In genomic region chr5:161544350-161544765, GRCh38 we compare ENCODE assay signal across 9 cellular contexts. TPM values are rescaled to one million over a fixed set of nuclear protein-coding genes. Genes with fewer than 3 reads are reported as not detected.
DNase-seq lines count a peak whose midpoint lies in the region; ATAC-seq, FAIRE-seq and TF ChIP-seq lines count a peak whose summit lies in the region.
"Had no signal": no experiment of that assay in that cellular context is flagged by ENCODE, and none has a peak within 500 bp of the region (broad histone marks: within the 10 kb centered on the region; RNA-seq: fewer than 3 reads in every experiment).

No MANE protein-coding gene starts in this region.

- peaks cover 7% of the 10 kb centered on the region; the same call in 1 of the 2 replicates for H3F3A ChIP-seq in GM23338 (replicated peaks; ENCODE audit: low read depth)
- H3F3A ChIP-seq in smooth muscle cell (ENCODE audit: low read depth) = no peaks in the 10 kb centered on the region

- H3K9me3 ChIP-seq in A549 (no peaks in the 10 kb centered on the region), DND-41 (ENCODE audit: insufficient read depth, low read length, severe bottlenecking) (no peaks in the 10 kb centered on the region), WERI-Rb-1 (ENCODE audit: severe bottlenecking) (peaks cover 3% of the 10 kb centered on the region), smooth muscle cell (replicated peaks; ENCODE audit: low read depth) (no peaks in the 10 kb centered on the region)

- no peaks in the 10 kb centered on the region for H3K9me3 Mint-ChIP-seq in GM23338

- 0% methylated on average over 7 of the region's 7 CpGs for WGBS in A549 (ENCODE audit: missing lambda C conversion rate)
- 2% methylated on average over 7 of the region's 7 CpGs for WGBS in smooth muscle cell (ENCODE audit: low lambda C conversion rate)

- TF ChIP-seq POLR2A in A549 (IDR thresholded peaks at IDR 0.05; ENCODE audit: low read length) = no peak

- H3K27me3 Mint-ChIP-seq in GM23338 (ENCODE audit: insufficient read depth, low read depth, poor library complexity) = peaks cover 52% of the 10 kb centered on the region

- TF ChIP-seq RAD21 in A549 (conservative IDR thresholded peaks at IDR 0.05 in 1 of 2, IDR thresholded peaks at IDR 0.05 in 1 of 2) = peak; percentile 45 to 63; a peak in 4 of 5 replicates

- no peaks in the 10 kb centered on the region for H3K36me3 ChIP-seq in DND-41 (ENCODE audit: insufficient read depth, low read length)
- H3K36me3 ChIP-seq in GM23338 (ENCODE audit: insufficient read depth) = no peaks in the 10 kb centered on the region
- H3K36me3 ChIP-seq in WERI-Rb-1 = no peaks in the 10 kb centered on the region
- no peaks in the 10 kb centered on the region for H3K36me3 ChIP-seq in smooth muscle cell (ENCODE audit: low read depth)

- POLR2A ChIA-PET in A549 (lab: Yijun Ruan, JAX) = no interaction called here

- no peak overlapping the region for H3K4me3 ChIP-seq in A549
- no peak overlapping the region for H3K4me3 ChIP-seq in DND-41 (ENCODE audit: low read depth in 1 of 2, low read length in 2 of 2)
- peak overlapping the region; percentile 24; the same call in 1 of the 2 replicates for H3K4me3 ChIP-seq in GM23338
- no peak overlapping the region for H3K4me3 ChIP-seq in LNCaP clone FGC (ENCODE audit: low read depth, low read length)
- H3K4me3 ChIP-seq in WERI-Rb-1 (ENCODE audit: low read depth, low read length) = no peak overlapping the region
- H3K4me3 ChIP-seq in smooth muscle cell = no peak overlapping the region

- H3K79me2 ChIP-seq in DND-41 (ENCODE audit: insufficient read depth, low read length) = no peaks in the 10 kb centered on the region
- H3K79me2 ChIP-seq in GM23338 (replicated peaks; ENCODE audit: insufficient read depth) = no peaks in the 10 kb centered on the region
- H3K79me2 ChIP-seq in smooth muscle cell (ENCODE audit: low read depth) = no peaks in the 10 kb centered on the region

- no peak overlapping the region for H3K27ac ChIP-seq in A549
- no peak overlapping the region for H3K27ac ChIP-seq in DND-41 (ENCODE audit: low read length)
- H3K27ac ChIP-seq in GM23338 (ENCODE audit: low read depth) = no peak overlapping the region
- H3K27ac ChIP-seq in WERI-Rb-1 = no peak overlapping the region
- H3K27ac ChIP-seq in smooth muscle cell (ENCODE audit: low read depth) = no peak overlapping the region

- CTCF ChIA-PET in A549 (lab: Yijun Ruan, JAX) = interaction anchor here (0.6 to 2.6 kb wide), 5 partner anchors 8 to 1864 kb away, joined by 3 to 10 read pairs (median 5); no protein-coding TSS in a partner anchor

- ATAC-seq in A549 = peak; percentile 19 to 73; a peak in 3 of 6 replicates
- peak; percentile 81 for ATAC-seq in DND-41 (ENCODE audit: insufficient read depth, low read depth)
- peak; percentile 9 for ATAC-seq in GM23338
- ATAC-seq in left cardiac atrium = no peak

- H3K9me2 ChIP-seq in GM23338 (ENCODE audit: insufficient read depth) = no peaks in the 10 kb centered on the region

- H4K20me1 ChIP-seq in DND-41 (ENCODE audit: insufficient read depth, low read length) (no peaks in the 10 kb centered on the region), GM23338 (replicated peaks; ENCODE audit: insufficient read depth) (peaks cover 5% of the 10 kb centered on the region; the same call in 1 of the 2 replicates), smooth muscle cell (ENCODE audit: low read depth) (no peaks in the 10 kb centered on the region)

- no peak for TF ChIP-seq EP300 in A549 (IDR thresholded peaks at IDR 0.05)

- H3K9ac ChIP-seq in DND-41 (ENCODE audit: low read depth, low read length) = no peak overlapping the region
- H3K9ac ChIP-seq in smooth muscle cell (ENCODE audit: low read depth) = no peak overlapping the region

- no peaks in the 10 kb centered on the region for H3K36me3 Mint-ChIP-seq in GM23338 (ENCODE audit: low read depth)

- no peak overlapping the region for H3K4me2 ChIP-seq in A549
- no peak overlapping the region for H3K4me2 ChIP-seq in DND-41 (ENCODE audit: insufficient read depth, low read length)
- peak overlapping the region; percentile 93; the same call in 1 of the 2 replicates for H3K4me2 ChIP-seq in GM23338
- peak overlapping the region; percentile 65 for H3K4me2 ChIP-seq in smooth muscle cell

- intact Hi-C loops in left cardiac atrium (cut with DNase I) = no loop called here

- no peak for FAIRE-seq in A549 (lab: Jason Lieb, UNC)

- peaks cover 24% of the 10 kb centered on the region for H3K4me1 Mint-ChIP-seq in GM23338

- peak overlapping the region; percentile 27; the same call in 1 of the 3 replicates for H3K4me3 Mint-ChIP-seq in GM23338

- H3K27me3 ChIP-seq in DND-41 (ENCODE audit: insufficient read depth, low read length, poor library complexity) (no peaks in the 10 kb centered on the region), GM23338 (ENCODE audit: insufficient read depth) (peaks cover 67% of the 10 kb centered on the region), WERI-Rb-1 (ENCODE audit: insufficient read depth, low read depth, severe bottlenecking) (peaks cover 71% of the 10 kb centered on the region), smooth muscle cell (ENCODE audit: low read depth) (peaks cover 35% of the 10 kb centered on the region)

- H2AFZ ChIP-seq in DND-41 (ENCODE audit: low read depth, low read length) (peak overlapping the region; percentile 62), GM23338 (no peak overlapping the region), smooth muscle cell (ENCODE audit: low read depth) (no peak overlapping the region)

- TF ChIP-seq CTCF in A549 (IDR thresholded peaks at IDR 0.05) (peak; percentile 57), DND-41 (IDR thresholded peaks at IDR 0.05; ENCODE audit: borderline replicate concordance, extremely low read depth, low read length, poor library complexity, severe bottlenecking) (peak; percentile 85), GM23338 (conservative IDR thresholded peaks at IDR 0.05; ENCODE audit: low read depth in 2 of 2) (peak; percentile 87 to 92), LNCaP clone FGC (IDR thresholded peaks at IDR 0.05; ENCODE audit: control insufficient read depth, extremely low read depth, insufficient read depth) (peak; percentile 73), WERI-Rb-1 (IDR thresholded peaks at IDR 0.05; ENCODE audit: low read depth, low read length) (peak; percentile 85), smooth muscle cell (IDR thresholded peaks at IDR 0.05; ENCODE audit: borderline replicate concordance, insufficient read depth, poor library complexity, severe bottlenecking) (peak; percentile 88)

- H3K27ac Mint-ChIP-seq in GM23338 = no peak overlapping the region

- H3K4me1 ChIP-seq in A549 (peaks cover 16% of the 10 kb centered on the region; the same call in 2 of the 3 replicates), DND-41 (ENCODE audit: insufficient read depth, low read length) (peaks cover 3% of the 10 kb centered on the region; the same call in 1 of the 2 replicates), GM23338 (ENCODE audit: insufficient read depth) (peaks cover 21% of the 10 kb centered on the region), smooth muscle cell (ENCODE audit: low read depth) (no peaks in the 10 kb centered on the region)

- peak; percentile 35 to 55 for DNase-seq in A549 (ENCODE audit: low read depth in 1 of 2, low spot score in 1 of 2)
- DNase-seq in DND-41 = peak; percentile 53
- DNase-seq in GM23338 (ENCODE audit: low spot score) = peak; percentile 83
- DNase-seq in LNCaP clone FGC (ENCODE audit: low read depth) = no peak
- peak; percentile 44 for DNase-seq in WERI-Rb-1
- DNase-seq in left cardiac atrium = peak; percentile 27
- DNase-seq in smooth muscle cell (lab: John Stamatoyannopoulos, UW; ENCODE audit: unreplicated experiment) = no peak
- no peak for DNase-seq in hepatic stellate cell (ENCODE audit: low spot score)
- DNase-seq: naive B cell had no signal

TF ChIP-seq in A549, 52 proteins besides CTCF, POLR2A, EP300 and RAD21 (continues in another document):
- TF ChIP-seq MAX (IDR thresholded peaks at IDR 0.05) (peak; percentile 86), E2F6 (IDR thresholded peaks at IDR 0.05; ENCODE audit: borderline replicate concordance, low read depth) (peak; percentile 56; the same call in 1 of the 2 replicates), SMC3 (IDR thresholded peaks at IDR 0.05) (peak; percentile 60), FOSL2 (IDR thresholded peaks at IDR 0.05) (no peak), FOSL2 (CRISPR knock-in tag; IDR thresholded peaks at IDR 0.05) (no peak)

TF ChIP-seq in GM23338, 12 proteins besides CTCF, POLR2A, EP300 and RAD21:
- TF ChIP-seq EZH2 (IDR thresholded peaks at IDR 0.05; ENCODE audit: low read depth, unreplicated experiment) = no peak
- TF ChIP-seq CREB1 (CRISPR knock-in tag; IDR thresholded peaks at IDR 0.05; ENCODE audit: low read depth) = peak; percentile 48; the same call in 1 of the 2 replicates

RNA-seq across cellular contexts. Expression of gene GABRB2, which starts 2.2 kb away (rescaled TPM):
- polyA plus RNA-seq in A549 (2011; rRNA removed) (not detected in 2 replicates), A549 (2017; fragmentation: RNase III; extraction: RNeasy Plus Mini Kit Qiagen cat#74134 plus additional on column Dnase treatment) (not detected in 3 replicates), GM23338 (2016; fragmentation: Nextera tagmentation; extraction: Ambion mirVana) (0.10 and 0.11 TPM in 2 replicates), smooth muscle cell (0.52 and 1.2 TPM in 2 replicates)
- polyA plus RNA-seq in A549 (2012; cell fraction: cytosol; rRNA removed) = not detected in 2 replicates
- polyA plus RNA-seq in A549 (2012; cell fraction: nucleus; rRNA removed) = not detected in 2 replicates
- polyA minus RNA-seq in A549 (2011; rRNA and poly(A)+ RNA removed) = not detected in 2 replicates
- 0.04 and 0.94 TPM in 2 replicates for total RNA-seq in GM23338 (2014; rRNA removed; shearing (Covaris generic))
- total RNA-seq in left cardiac atrium (1 to 10 TPM; 1.4 TPM), smooth muscle cell (3.5 and 8.9 TPM in 2 replicates)

Comparison
In these comparisons a context has a peak if more than half of its experiments do, and no peak if none do; other contexts are left out.
1. ATAC-seq: peak in A549 (2 of 2), DND-41 (single experiment) and GM23338 (single experiment); none in left cardiac atrium (0 of 2).
2. DNase-seq: peak in A549 (2 of 2), DND-41 (single experiment), GM23338 (single experiment), WERI-Rb-1 (single experiment) and left cardiac atrium (single experiment); none in LNCaP clone FGC (single experiment), smooth muscle cell (single experiment) and hepatic stellate cell (single experiment).
3. H3K4me2 ChIP-seq: peak in GM23338 (single experiment) and smooth muscle cell (single experiment); none in A549 (single experiment) and DND-41 (single experiment).
4. Peak in every context shown above with its lines, with median percentiles within 50 percentile points of each other: CTCF ChIP-seq.